ENCODE assay signal across 21 cellular contexts in the genomic region with DNA sequence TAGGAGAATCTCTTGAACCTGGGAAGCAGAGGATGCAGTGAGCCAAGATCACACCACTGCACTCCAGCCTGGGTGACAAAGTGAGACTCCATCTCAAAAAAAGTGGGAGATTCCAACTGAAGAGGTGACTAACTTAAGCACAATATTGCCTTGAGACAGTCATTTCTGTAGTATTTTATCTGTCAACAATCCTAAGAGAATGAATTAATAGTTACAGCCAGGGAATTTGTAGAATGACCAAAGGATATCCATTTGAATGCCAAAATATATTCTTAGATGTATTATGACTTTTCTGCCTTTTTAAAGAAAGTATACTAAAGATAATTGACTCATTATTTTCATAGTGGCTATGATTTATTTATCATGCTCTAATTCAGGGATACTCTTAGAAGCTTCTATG. TPM values are rescaled to one million over a fixed set of nuclear protein-coding genes. Genes with fewer than 3 reads are reported as not detected.
DNase-seq lines count a peak whose midpoint lies in the region; TF ChIP-seq lines count a peak whose summit lies in the region.
"Had no signal": no experiment of that assay in that cellular context is flagged by ENCODE, and none has a peak within 500 bp of the region (broad histone marks: within the 10 kb centered on the region; RNA-seq: fewer than 3 reads in every experiment).

No MANE protein-coding gene starts in this region.

- H3K4me1 ChIP-seq in ACC112 (ENCODE audit: control insufficient read depth, insufficient read depth, low read length, unreplicated experiment) (peaks cover 25% of the 10 kb centered on the region), osteoblast (ENCODE audit: insufficient read depth, low read length) (peaks cover 29% of the 10 kb centered on the region), BE2C (peaks cover 9% of the 10 kb centered on the region), HAP-1 (no peaks in the 10 kb centered on the region)
- H3K4me1 ChIP-seq: BLaER1 had no signal

- peak; percentile 71 for DNase-seq in HFFc6
- DNase-seq in brain microvascular endothelial cell = no peak
- DNase-seq in osteoblast (ENCODE audit: insufficient read length, low spot score, missing footprints) = peak; percentile 82
- DNase-seq in BE2C = no peak
- DNase-seq in HAP-1 (ENCODE audit: low spot score in 2 of 2) = no peak
- DNase-seq in GM13976 (ENCODE audit: low spot score) = no peak
- DNase-seq: CD4-positive, CD25-positive, alpha-beta regulatory T cell; KBM-7; MG63; NCI-H1105 treated with DMSO at 0.1 percent for 48 hours; NCI-H146; NCI-H1930; NCI-H2107; NCI-H446; NCI-H526; Right ventricle myocardium superior; RPMI8226 had no signal

- no peaks in the 10 kb centered on the region for H3K9me3 Mint-ChIP-seq in HFFc6

- no peaks in the 10 kb centered on the region for H4K20me1 ChIP-seq in osteoblast (ENCODE audit: insufficient read depth, low read length)
- H4K20me1 ChIP-seq: BLaER1 had no signal

- H3K4me3 Mint-ChIP-seq in HFFc6 = no peak overlapping the region; the same call in 1 of the 2 replicates
- H3K4me3 Mint-ChIP-seq: CD4-positive, CD25-positive, alpha-beta regulatory T cell had no signal

- no peaks in the 10 kb centered on the region for H3K36me3 ChIP-seq in ACC112 (ENCODE audit: insufficient read depth, low read length)
- no peaks in the 10 kb centered on the region for H3K36me3 ChIP-seq in brain microvascular endothelial cell (replicated peaks)
- H3K36me3 ChIP-seq in osteoblast (ENCODE audit: insufficient read depth, low read length) = no peaks in the 10 kb centered on the region
- no peaks in the 10 kb centered on the region for H3K36me3 ChIP-seq in BE2C
- no peaks in the 10 kb centered on the region for H3K36me3 ChIP-seq in HAP-1 (replicated peaks)
- H3K36me3 ChIP-seq: BLaER1, MG63 had no signal

- peak overlapping the region; percentile 35; the same call in 1 of the 2 replicates for H3K27ac ChIP-seq in ACC112 (ENCODE audit: low read depth, low read length)
- peak overlapping the region; percentile 59 for H3K27ac ChIP-seq in brain microvascular endothelial cell
- peak overlapping the region; percentile 99 for H3K27ac ChIP-seq in osteoblast (ENCODE audit: low read depth, low read length)
- H3K27ac ChIP-seq: 22Rv1, BLaER1 had no signal

- peak overlapping the region; percentile 67 for H3K27ac Mint-ChIP-seq in HFFc6
- H3K27ac Mint-ChIP-seq: CD4-positive, CD25-positive, alpha-beta regulatory T cell had no signal

- H3K27me3 ChIP-seq in ACC112 (ENCODE audit: insufficient read depth, low read length) = no peaks in the 10 kb centered on the region
- H3K27me3 ChIP-seq in brain microvascular endothelial cell (replicated peaks) = no peaks in the 10 kb centered on the region
- H3K27me3 ChIP-seq in osteoblast (ENCODE audit: insufficient read depth, low read length) = no peaks in the 10 kb centered on the region
- no peaks in the 10 kb centered on the region for H3K27me3 ChIP-seq in BE2C
- H3K27me3 ChIP-seq in HAP-1 (ENCODE audit: low read depth) = peaks cover 9% of the 10 kb centered on the region; the same call in 1 of the 2 replicates
- H3K27me3 ChIP-seq: MG63 had no signal

- H3K36me3 Mint-ChIP-seq in HFFc6 (ENCODE audit: low read depth) = no peaks in the 10 kb centered on the region
- H3K36me3 Mint-ChIP-seq: CD4-positive, CD25-positive, alpha-beta regulatory T cell had no signal

- H3K27me3 Mint-ChIP-seq in HFFc6 (ENCODE audit: insufficient read depth) = no peaks in the 10 kb centered on the region; the same call in 1 of the 2 replicates

- H3K4me3 ChIP-seq in ACC112 (ENCODE audit: low read depth, low read length) (no peak overlapping the region), brain microvascular endothelial cell (ENCODE audit: low read depth, low read length) (no peak overlapping the region), osteoblast (ENCODE audit: insufficient read depth, low read length) (no peak overlapping the region), BE2C (ENCODE audit: low read depth, low read length) (no peak overlapping the region), HAP-1 (no peak overlapping the region)
- H3K4me3 ChIP-seq: BLaER1, MG63 had no signal

- no peak for TF ChIP-seq CTCF in HFFc6 (IDR thresholded peaks at IDR 0.05)
- TF ChIP-seq CTCF in brain microvascular endothelial cell (IDR thresholded peaks at IDR 0.05; ENCODE audit: low read depth, low read length, missing control alignments) = no peak
- no peak for TF ChIP-seq CTCF in osteoblast (IDR thresholded peaks at IDR 0.05; ENCODE audit: extremely low read depth, low read depth, low read length)
- no peak for TF ChIP-seq CTCF in BE2C (IDR thresholded peaks at IDR 0.05; ENCODE audit: low read depth, low read length)
- no peak for TF ChIP-seq CTCF in GM13976 (IDR thresholded peaks at IDR 0.05; ENCODE audit: borderline replicate concordance, control extremely low read depth, extremely low read depth, insufficient read depth, missing control alignments)

- H2AFZ ChIP-seq in ACC112 (ENCODE audit: low read length, unreplicated experiment) (no peak overlapping the region), osteoblast (ENCODE audit: low read length) (no peak overlapping the region)

- no peaks in the 10 kb centered on the region for H3K9me3 ChIP-seq in osteoblast (ENCODE audit: low read depth, low read length)
- H3K9me3 ChIP-seq in BE2C = no peaks in the 10 kb centered on the region
- no peaks in the 10 kb centered on the region for H3K9me3 ChIP-seq in HAP-1
- H3K9me3 ChIP-seq: BLaER1, MG63 had no signal

- in situ Hi-C loops in brain microvascular endothelial cell (cut with HindIII; ENCODE audit: low pct_ligation_motif_present, low sequenced_read_pairs) = no loop called here
- in situ Hi-C loops in HAP-1 (cut with MboI; ENCODE audit: low sequenced_read_pairs) = no loop called here
- in situ Hi-C loops in GM13976 (cut with MboI; ENCODE audit: low sequenced_read_pairs, unreplicated experiment) = no loop called here

- H3K4me1 Mint-ChIP-seq in HFFc6 (ENCODE audit: low read depth) = peaks cover 65% of the 10 kb centered on the region

- H3K79me2 ChIP-seq in ACC112 (ENCODE audit: control insufficient read depth, insufficient read depth, low read length, unreplicated experiment) (no peaks in the 10 kb centered on the region), osteoblast (ENCODE audit: insufficient read depth, low read length) (no peaks in the 10 kb centered on the region)

- H3K4me2 ChIP-seq in osteoblast (ENCODE audit: insufficient read depth, low read length) = peak overlapping the region; percentile 9
- H3K4me2 ChIP-seq: BLaER1 had no signal

RNA-seq across cellular contexts. Expression of a gene that starts 5.5 kb away (rescaled TPM):
- 10 to 100 TPM in 5 of 6 experiments, 1 to 10 TPM in 1; 9.9 to 15.8 (median 12.3) TPM for total RNA-seq in HFFc6 (2021; fragmentation: NEBNext Ultra II Directional; extraction: Animal tissue kit (Norgen Biotek cat#: 25700))
- total RNA-seq in osteoblast = 26.1 and 69.8 TPM in 2 replicates
- 2.0 TPM for polyA plus RNA-seq in BE2C (2012; ENCODE audit: insufficient read depth, insufficient read length, low read depth)
- polyA plus RNA-seq: HepG2 had no signal

RNA-seq across cellular contexts. Expression of a gene that starts 40.7 kb away (rescaled TPM):
- 1 to 10 TPM; 1.4 to 4.3 (median 3.8) TPM for total RNA-seq in HFFc6 (2021; fragmentation: NEBNext Ultra II Directional; extraction: Animal tissue kit (Norgen Biotek cat#: 25700))
- total RNA-seq in osteoblast = 5.8 and 8.5 TPM in 2 replicates
- 5.1 TPM for polyA plus RNA-seq in BE2C (2012; ENCODE audit: insufficient read depth, insufficient read length, low read depth)

Comparison
In these comparisons a context has a peak if more than half of its experiments do, and no peak if none do; other contexts are left out.
1. H3K27ac ChIP-seq: peak in every context shown above with its lines; median percentile 99 in osteoblast; 59 in brain microvascular endothelial cell; 35 in ACC112.
2. DNase-seq: peak in HFFc6 (single experiment) and osteoblast (single experiment); none in brain microvascular endothelial cell (single experiment), BE2C (single experiment), HAP-1 (0 of 2) and GM13976 (single experiment).